1 cellular context compared by ENCODE assay signal in the genomic region with DNA sequence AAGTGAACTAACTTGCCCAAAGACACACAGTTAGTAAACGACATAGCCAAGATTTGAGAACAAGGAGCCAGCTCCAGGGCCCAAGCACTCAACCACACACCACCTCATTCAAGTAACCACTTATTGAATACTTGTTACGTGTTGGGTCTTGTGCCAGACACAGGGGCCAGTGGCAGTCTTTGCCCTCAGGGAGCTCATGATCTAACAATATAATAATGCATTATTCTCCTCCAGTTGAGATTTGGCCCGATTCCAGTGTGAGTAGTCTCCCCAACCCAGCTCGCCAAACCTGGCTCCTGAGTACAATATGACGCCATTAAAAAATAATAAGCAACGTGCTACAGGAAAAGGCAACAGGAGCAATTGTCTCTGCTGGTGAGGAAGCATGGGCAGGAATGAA.
TF ChIP-seq lines count a peak whose summit lies in the region.

No MANE protein-coding gene starts in this region.

TF ChIP-seq in WTC11, 78 proteins besides CTCF, POLR2A, EP300 and RAD21 (continued from another document):
- TF ChIP-seq, protein P1, sequence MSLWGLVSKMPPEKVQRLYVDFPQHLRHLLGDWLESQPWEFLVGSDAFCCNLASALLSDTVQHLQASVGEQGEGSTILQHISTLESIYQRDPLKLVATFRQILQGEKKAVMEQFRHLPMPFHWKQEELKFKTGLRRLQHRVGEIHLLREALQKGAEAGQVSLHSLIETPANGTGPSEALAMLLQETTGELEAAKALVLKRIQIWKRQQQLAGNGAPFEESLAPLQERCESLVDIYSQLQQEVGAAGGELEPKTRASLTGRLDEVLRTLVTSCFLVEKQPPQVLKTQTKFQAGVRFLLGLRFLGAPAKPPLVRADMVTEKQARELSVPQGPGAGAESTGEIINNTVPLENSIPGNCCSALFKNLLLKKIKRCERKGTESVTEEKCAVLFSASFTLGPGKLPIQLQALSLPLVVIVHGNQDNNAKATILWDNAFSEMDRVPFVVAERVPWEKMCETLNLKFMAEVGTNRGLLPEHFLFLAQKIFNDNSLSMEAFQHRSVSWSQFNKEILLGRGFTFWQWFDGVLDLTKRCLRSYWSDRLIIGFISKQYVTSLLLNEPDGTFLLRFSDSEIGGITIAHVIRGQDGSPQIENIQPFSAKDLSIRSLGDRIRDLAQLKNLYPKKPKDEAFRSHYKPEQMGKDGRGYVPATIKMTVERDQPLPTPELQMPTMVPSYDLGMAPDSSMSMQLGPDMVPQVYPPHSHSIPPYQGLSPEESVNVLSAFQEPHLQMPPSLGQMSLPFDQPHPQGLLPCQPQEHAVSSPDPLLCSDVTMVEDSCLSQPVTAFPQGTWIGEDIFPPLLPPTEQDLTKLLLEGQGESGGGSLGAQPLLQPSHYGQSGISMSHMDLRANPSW (CRISPR knock-in tag; conservative IDR thresholded peaks at IDR 0.05; ENCODE audit: low read depth), result no peak
- TF ChIP-seq ZNF219 (CRISPR knock-in tag; IDR thresholded peaks at IDR 0.05; ENCODE audit: borderline replicate concordance) (no peak), ZNF121 (CRISPR knock-in tag; IDR thresholded peaks at IDR 0.05) (no peak), NR2C2 (CRISPR knock-in tag; IDR thresholded peaks at IDR 0.05) (no peak), MAX (CRISPR knock-in tag; IDR thresholded peaks at IDR 0.05) (no peak)
- TF ChIP-seq, protein P2, sequence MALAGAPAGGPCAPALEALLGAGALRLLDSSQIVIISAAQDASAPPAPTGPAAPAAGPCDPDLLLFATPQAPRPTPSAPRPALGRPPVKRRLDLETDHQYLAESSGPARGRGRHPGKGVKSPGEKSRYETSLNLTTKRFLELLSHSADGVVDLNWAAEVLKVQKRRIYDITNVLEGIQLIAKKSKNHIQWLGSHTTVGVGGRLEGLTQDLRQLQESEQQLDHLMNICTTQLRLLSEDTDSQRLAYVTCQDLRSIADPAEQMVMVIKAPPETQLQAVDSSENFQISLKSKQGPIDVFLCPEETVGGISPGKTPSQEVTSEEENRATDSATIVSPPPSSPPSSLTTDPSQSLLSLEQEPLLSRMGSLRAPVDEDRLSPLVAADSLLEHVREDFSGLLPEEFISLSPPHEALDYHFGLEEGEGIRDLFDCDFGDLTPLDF (CRISPR knock-in tag; IDR thresholded peaks at IDR 0.05), result no peak
- TF ChIP-seq, protein P3, sequence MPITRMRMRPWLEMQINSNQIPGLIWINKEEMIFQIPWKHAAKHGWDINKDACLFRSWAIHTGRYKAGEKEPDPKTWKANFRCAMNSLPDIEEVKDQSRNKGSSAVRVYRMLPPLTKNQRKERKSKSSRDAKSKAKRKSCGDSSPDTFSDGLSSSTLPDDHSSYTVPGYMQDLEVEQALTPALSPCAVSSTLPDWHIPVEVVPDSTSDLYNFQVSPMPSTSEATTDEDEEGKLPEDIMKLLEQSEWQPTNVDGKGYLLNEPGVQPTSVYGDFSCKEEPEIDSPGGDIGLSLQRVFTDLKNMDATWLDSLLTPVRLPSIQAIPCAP (CRISPR knock-in tag; IDR thresholded peaks at IDR 0.05), result no peak
- TF ChIP-seq, protein P4, sequence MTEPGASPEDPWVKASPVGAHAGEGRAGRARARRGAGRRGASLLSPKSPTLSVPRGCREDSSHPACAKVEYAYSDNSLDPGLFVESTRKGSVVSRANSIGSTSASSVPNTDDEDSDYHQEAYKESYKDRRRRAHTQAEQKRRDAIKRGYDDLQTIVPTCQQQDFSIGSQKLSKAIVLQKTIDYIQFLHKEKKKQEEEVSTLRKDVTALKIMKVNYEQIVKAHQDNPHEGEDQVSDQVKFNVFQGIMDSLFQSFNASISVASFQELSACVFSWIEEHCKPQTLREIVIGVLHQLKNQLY (CRISPR knock-in tag; IDR thresholded peaks at IDR 0.05), result no peak
